In genomic region chr11:65919151-65920034, GRCh38 we compare ENCODE assay signal across 1 cellular context.
A peak's percentile ranks its signal among the peaks of the same experiment; 100 is the strongest.
TF ChIP-seq lines count a peak whose summit lies in the region.

TSS of gene DRAP1 (plus strand) at chr11:65919426. CDS start at chr11:65919502, 76 bp downstream.

TF ChIP-seq in SK-N-SH, 30 proteins besides CTCF, POLR2A, EP300 and RAD21 (continued from another document):
- TF ChIP-seq FOXM1 (IDR thresholded peaks at IDR 0.05; ENCODE audit: low read depth) (0 out of 2 replicates have a peak, but pooled peaks have one; percentile 41), POLR2AphosphoS5 (IDR thresholded peaks at IDR 0.05; ENCODE audit: low read depth, low read length) (peak; percentile 24; the same call in 1 of the 2 replicates)
- TF ChIP-seq, protein P1, sequence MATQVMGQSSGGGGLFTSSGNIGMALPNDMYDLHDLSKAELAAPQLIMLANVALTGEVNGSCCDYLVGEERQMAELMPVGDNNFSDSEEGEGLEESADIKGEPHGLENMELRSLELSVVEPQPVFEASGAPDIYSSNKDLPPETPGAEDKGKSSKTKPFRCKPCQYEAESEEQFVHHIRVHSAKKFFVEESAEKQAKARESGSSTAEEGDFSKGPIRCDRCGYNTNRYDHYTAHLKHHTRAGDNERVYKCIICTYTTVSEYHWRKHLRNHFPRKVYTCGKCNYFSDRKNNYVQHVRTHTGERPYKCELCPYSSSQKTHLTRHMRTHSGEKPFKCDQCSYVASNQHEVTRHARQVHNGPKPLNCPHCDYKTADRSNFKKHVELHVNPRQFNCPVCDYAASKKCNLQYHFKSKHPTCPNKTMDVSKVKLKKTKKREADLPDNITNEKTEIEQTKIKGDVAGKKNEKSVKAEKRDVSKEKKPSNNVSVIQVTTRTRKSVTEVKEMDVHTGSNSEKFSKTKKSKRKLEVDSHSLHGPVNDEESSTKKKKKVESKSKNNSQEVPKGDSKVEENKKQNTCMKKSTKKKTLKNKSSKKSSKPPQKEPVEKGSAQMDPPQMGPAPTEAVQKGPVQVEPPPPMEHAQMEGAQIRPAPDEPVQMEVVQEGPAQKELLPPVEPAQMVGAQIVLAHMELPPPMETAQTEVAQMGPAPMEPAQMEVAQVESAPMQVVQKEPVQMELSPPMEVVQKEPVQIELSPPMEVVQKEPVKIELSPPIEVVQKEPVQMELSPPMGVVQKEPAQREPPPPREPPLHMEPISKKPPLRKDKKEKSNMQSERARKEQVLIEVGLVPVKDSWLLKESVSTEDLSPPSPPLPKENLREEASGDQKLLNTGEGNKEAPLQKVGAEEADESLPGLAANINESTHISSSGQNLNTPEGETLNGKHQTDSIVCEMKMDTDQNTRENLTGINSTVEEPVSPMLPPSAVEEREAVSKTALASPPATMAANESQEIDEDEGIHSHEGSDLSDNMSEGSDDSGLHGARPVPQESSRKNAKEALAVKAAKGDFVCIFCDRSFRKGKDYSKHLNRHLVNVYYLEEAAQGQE (IDR thresholded peaks at IDR 0.05; ENCODE audit: low read depth, low read length): no peak; the same call in 1 of the 2 replicates
